Comparison of ENCODE assay signal across 1 cellular context in the genomic region with DNA sequence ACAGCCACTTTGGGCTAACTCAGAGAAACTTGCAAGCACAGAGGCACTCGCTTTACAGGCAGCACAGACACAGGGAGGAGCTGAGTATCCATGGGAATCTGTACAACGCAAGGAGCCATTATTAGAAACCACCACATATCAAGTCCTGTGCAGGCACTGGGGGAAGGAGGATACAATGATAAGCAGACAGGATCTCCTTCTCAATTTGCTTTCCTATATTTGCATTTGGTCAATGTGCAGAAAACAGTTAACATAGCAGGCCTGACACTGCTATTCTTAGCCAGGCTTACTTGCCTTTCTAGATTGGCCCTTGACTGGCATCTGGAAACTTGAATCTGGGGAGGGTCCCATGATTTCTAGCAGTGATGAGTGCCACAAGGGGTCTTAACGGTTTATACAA.
TF ChIP-seq lines count a peak whose summit lies in the region.

No MANE protein-coding gene starts in this region.

TF ChIP-seq in K562, 482 proteins besides CTCF, POLR2A, EP300 and RAD21 (continued from another document and continues in another):
- TF ChIP-seq, protein P1, sequence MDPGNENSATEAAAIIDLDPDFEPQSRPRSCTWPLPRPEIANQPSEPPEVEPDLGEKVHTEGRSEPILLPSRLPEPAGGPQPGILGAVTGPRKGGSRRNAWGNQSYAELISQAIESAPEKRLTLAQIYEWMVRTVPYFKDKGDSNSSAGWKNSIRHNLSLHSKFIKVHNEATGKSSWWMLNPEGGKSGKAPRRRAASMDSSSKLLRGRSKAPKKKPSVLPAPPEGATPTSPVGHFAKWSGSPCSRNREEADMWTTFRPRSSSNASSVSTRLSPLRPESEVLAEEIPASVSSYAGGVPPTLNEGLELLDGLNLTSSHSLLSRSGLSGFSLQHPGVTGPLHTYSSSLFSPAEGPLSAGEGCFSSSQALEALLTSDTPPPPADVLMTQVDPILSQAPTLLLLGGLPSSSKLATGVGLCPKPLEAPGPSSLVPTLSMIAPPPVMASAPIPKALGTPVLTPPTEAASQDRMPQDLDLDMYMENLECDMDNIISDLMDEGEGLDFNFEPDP (CRISPR knock-in tag; IDR thresholded peaks at IDR 0.05) = no peak
- TF ChIP-seq SIX5 (IDR thresholded peaks at IDR 0.05; ENCODE audit: borderline replicate concordance in 1 of 2, insufficient read depth in 1 of 2, low read depth in 1 of 2, low read length in 2 of 2) = no peak
- TF ChIP-seq, protein P2, sequence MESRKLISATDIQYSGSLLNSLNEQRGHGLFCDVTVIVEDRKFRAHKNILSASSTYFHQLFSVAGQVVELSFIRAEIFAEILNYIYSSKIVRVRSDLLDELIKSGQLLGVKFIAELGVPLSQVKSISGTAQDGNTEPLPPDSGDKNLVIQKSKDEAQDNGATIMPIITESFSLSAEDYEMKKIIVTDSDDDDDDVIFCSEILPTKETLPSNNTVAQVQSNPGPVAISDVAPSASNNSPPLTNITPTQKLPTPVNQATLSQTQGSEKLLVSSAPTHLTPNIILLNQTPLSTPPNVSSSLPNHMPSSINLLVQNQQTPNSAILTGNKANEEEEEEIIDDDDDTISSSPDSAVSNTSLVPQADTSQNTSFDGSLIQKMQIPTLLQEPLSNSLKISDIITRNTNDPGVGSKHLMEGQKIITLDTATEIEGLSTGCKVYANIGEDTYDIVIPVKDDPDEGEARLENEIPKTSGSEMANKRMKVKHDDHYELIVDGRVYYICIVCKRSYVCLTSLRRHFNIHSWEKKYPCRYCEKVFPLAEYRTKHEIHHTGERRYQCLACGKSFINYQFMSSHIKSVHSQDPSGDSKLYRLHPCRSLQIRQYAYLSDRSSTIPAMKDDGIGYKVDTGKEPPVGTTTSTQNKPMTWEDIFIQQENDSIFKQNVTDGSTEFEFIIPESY (CRISPR knock-in tag; IDR thresholded peaks at IDR 0.05) = no peak; the same call in 1 of the 2 replicates
- no peak; the same call in none of the 2 replicates for TF ChIP-seq MXI1 (IDR thresholded peaks at IDR 0.05; ENCODE audit: low read depth, low read length)
- no peak for TF ChIP-seq TSC22D4 (tag; IDR thresholded peaks at IDR 0.05)
- TF ChIP-seq FOXJ3 (CRISPR knock-in tag; IDR thresholded peaks at IDR 0.05) = peak; percentile 50; the same call in 1 of the 2 replicates
- peak; percentile 81 for TF ChIP-seq CXXC5 (CRISPR knock-in tag; IDR thresholded peaks at IDR 0.05)
- TF ChIP-seq ZNF263 (CRISPR knock-in tag; IDR thresholded peaks at IDR 0.05; ENCODE audit: borderline replicate concordance) = no peak
- TF ChIP-seq, protein P3, sequence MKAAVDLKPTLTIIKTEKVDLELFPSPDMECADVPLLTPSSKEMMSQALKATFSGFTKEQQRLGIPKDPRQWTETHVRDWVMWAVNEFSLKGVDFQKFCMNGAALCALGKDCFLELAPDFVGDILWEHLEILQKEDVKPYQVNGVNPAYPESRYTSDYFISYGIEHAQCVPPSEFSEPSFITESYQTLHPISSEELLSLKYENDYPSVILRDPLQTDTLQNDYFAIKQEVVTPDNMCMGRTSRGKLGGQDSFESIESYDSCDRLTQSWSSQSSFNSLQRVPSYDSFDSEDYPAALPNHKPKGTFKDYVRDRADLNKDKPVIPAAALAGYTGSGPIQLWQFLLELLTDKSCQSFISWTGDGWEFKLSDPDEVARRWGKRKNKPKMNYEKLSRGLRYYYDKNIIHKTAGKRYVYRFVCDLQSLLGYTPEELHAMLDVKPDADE (conservative IDR thresholded peaks at IDR 0.05; ENCODE audit: control insufficient read depth, low read depth, low read length) = peak; percentile 78; the same call in 1 of the 2 replicates
- peak; percentile 99 for TF ChIP-seq TAL1 (IDR thresholded peaks at IDR 0.05)
- TF ChIP-seq ZC3H8 (IDR thresholded peaks at IDR 0.05) = no peak
- TF ChIP-seq CREM (IDR thresholded peaks at IDR 0.05; ENCODE audit: low read depth) = peak; percentile 82
- TF ChIP-seq ETV1 (tag; conservative IDR thresholded peaks at IDR 0.05; ENCODE audit: low read depth) = peak; percentile 82
- no peak for TF ChIP-seq KLF1 (tag; IDR thresholded peaks at IDR 0.05)
- no peak for TF ChIP-seq TGIF2 (CRISPR knock-in tag; IDR thresholded peaks at IDR 0.05)
- no peak for TF ChIP-seq NFE2L1 (tag; IDR thresholded peaks at IDR 0.05; ENCODE audit: borderline replicate concordance, low read depth)
- TF ChIP-seq U2AF2 (optimal IDR thresholded peaks at IDR 0.05; ENCODE audit: low read depth, low read length) = no peak
- no peak for TF ChIP-seq RBFOX2 (IDR thresholded peaks at IDR 0.05; ENCODE audit: low read depth, low read length)
- TF ChIP-seq SMAD1 (IDR thresholded peaks at IDR 0.05; ENCODE audit: low read depth, low read length, partially characterized antibody) = peak; percentile 94
- TF ChIP-seq, protein P4, sequence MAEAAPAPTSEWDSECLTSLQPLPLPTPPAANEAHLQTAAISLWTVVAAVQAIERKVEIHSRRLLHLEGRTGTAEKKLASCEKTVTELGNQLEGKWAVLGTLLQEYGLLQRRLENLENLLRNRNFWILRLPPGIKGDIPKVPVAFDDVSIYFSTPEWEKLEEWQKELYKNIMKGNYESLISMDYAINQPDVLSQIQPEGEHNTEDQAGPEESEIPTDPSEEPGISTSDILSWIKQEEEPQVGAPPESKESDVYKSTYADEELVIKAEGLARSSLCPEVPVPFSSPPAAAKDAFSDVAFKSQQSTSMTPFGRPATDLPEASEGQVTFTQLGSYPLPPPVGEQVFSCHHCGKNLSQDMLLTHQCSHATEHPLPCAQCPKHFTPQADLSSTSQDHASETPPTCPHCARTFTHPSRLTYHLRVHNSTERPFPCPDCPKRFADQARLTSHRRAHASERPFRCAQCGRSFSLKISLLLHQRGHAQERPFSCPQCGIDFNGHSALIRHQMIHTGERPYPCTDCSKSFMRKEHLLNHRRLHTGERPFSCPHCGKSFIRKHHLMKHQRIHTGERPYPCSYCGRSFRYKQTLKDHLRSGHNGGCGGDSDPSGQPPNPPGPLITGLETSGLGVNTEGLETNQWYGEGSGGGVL (CRISPR knock-in tag; IDR thresholded peaks at IDR 0.05) = no peak
- TF ChIP-seq WHSC1 (IDR thresholded peaks at IDR 0.05; ENCODE audit: low read length) = no peak
- TF ChIP-seq POLR2AphosphoS5 (IDR thresholded peaks at IDR 0.05; ENCODE audit: control insufficient read depth, insufficient read depth, low read depth, low read length) = peak; percentile 100
- no peak for TF ChIP-seq ZNF347 (CRISPR knock-in tag; IDR thresholded peaks at IDR 0.05; ENCODE audit: low read depth)
- no peak for TF ChIP-seq HIVEP1 (CRISPR knock-in tag; IDR thresholded peaks at IDR 0.05)
- TF ChIP-seq, protein P5, sequence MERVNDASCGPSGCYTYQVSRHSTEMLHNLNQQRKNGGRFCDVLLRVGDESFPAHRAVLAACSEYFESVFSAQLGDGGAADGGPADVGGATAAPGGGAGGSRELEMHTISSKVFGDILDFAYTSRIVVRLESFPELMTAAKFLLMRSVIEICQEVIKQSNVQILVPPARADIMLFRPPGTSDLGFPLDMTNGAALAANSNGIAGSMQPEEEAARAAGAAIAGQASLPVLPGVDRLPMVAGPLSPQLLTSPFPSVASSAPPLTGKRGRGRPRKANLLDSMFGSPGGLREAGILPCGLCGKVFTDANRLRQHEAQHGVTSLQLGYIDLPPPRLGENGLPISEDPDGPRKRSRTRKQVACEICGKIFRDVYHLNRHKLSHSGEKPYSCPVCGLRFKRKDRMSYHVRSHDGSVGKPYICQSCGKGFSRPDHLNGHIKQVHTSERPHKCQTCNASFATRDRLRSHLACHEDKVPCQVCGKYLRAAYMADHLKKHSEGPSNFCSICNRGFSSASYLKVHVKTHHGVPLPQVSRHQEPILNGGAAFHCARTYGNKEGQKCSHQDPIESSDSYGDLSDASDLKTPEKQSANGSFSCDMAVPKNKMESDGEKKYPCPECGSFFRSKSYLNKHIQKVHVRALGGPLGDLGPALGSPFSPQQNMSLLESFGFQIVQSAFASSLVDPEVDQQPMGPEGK (CRISPR knock-in tag; IDR thresholded peaks at IDR 0.05; ENCODE audit: borderline replicate concordance) = no peak
- TF ChIP-seq, protein P6, sequence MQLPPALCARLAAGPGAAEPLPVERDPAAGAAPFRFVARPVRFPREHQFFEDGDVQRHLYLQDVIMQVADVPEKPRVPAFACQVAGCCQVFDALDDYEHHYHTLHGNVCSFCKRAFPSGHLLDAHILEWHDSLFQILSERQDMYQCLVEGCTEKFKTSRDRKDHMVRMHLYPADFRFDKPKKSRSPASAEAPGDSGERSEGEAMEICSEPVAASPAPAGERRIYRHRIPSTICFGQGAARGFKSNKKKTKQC (CRISPR knock-in tag; IDR thresholded peaks at IDR 0.05) = no peak
- TF ChIP-seq, protein P7, sequence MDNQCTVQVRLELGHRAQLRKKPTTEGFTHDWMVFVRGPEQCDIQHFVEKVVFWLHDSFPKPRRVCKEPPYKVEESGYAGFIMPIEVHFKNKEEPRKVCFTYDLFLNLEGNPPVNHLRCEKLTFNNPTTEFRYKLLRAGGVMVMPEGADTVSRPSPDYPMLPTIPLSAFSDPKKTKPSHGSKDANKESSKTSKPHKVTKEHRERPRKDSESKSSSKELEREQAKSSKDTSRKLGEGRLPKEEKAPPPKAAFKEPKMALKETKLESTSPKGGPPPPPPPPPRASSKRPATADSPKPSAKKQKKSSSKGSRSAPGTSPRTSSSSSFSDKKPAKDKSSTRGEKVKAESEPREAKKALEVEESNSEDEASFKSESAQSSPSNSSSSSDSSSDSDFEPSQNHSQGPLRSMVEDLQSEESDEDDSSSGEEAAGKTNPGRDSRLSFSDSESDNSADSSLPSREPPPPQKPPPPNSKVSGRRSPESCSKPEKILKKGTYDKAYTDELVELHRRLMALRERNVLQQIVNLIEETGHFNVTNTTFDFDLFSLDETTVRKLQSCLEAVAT (IDR thresholded peaks at IDR 0.05) = peak in 1 of 2 experiments; percentile 79; a peak in 2 of 4 replicates
- no peak for TF ChIP-seq ZNF695 (CRISPR knock-in tag; IDR thresholded peaks at IDR 0.05)
- TF ChIP-seq ZNF239 (CRISPR knock-in tag; IDR thresholded peaks at IDR 0.05) = no peak
- TF ChIP-seq, protein P8, sequence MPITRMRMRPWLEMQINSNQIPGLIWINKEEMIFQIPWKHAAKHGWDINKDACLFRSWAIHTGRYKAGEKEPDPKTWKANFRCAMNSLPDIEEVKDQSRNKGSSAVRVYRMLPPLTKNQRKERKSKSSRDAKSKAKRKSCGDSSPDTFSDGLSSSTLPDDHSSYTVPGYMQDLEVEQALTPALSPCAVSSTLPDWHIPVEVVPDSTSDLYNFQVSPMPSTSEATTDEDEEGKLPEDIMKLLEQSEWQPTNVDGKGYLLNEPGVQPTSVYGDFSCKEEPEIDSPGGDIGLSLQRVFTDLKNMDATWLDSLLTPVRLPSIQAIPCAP (CRISPR knock-in tag; IDR thresholded peaks at IDR 0.05; ENCODE audit: borderline replicate concordance) = no peak
- TF ChIP-seq, protein P9, sequence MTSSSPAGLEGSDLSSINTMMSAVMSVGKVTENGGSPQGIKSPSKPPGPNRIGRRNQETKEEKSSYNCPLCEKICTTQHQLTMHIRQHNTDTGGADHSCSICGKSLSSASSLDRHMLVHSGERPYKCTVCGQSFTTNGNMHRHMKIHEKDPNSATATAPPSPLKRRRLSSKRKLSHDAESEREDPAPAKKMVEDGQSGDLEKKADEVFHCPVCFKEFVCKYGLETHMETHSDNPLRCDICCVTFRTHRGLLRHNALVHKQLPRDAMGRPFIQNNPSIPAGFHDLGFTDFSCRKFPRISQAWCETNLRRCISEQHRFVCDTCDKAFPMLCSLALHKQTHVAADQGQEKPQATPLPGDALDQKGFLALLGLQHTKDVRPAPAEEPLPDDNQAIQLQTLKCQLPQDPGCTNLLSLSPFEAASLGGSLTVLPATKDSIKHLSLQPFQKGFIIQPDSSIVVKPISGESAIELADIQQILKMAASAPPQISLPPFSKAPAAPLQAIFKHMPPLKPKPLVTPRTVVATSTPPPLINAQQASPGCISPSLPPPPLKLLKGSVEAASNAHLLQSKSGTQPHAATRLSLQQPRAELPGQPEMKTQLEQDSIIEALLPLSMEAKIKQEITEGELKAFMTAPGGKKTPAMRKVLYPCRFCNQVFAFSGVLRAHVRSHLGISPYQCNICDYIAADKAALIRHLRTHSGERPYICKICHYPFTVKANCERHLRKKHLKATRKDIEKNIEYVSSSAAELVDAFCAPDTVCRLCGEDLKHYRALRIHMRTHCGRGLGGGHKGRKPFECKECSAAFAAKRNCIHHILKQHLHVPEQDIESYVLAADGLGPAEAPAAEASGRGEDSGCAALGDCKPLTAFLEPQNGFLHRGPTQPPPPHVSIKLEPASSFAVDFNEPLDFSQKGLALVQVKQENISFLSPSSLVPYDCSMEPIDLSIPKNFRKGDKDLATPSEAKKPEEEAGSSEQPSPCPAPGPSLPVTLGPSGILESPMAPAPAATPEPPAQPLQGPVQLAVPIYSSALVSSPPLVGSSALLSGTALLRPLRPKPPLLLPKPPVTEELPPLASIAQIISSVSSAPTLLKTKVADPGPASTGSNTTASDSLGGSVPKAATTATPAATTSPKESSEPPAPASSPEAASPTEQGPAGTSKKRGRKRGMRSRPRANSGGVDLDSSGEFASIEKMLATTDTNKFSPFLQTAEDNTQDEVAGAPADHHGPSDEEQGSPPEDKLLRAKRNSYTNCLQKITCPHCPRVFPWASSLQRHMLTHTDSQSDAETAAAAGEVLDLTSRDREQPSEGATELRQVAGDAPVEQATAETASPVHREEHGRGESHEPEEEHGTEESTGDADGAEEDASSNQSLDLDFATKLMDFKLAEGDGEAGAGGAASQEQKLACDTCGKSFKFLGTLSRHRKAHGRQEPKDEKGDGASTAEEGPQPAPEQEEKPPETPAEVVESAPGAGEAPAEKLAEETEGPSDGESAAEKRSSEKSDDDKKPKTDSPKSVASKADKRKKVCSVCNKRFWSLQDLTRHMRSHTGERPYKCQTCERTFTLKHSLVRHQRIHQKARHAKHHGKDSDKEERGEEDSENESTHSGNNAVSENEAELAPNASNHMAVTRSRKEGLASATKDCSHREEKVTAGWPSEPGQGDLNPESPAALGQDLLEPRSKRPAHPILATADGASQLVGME (CRISPR knock-in tag; IDR thresholded peaks at IDR 0.05) = no peak
- TF ChIP-seq TRIM24 (IDR thresholded peaks at IDR 0.05) = peak; percentile 97
- TF ChIP-seq EP400 (IDR thresholded peaks at IDR 0.05) = no peak
- TF ChIP-seq BCL6 (CRISPR knock-in tag; IDR thresholded peaks at IDR 0.05) = no peak
- TF ChIP-seq PHF21A (IDR thresholded peaks at IDR 0.05; ENCODE audit: borderline replicate concordance, low read depth) = peak; percentile 27; the same call in 1 of the 2 replicates
- no peak for TF ChIP-seq HNRNPK (IDR thresholded peaks at IDR 0.05; ENCODE audit: low read depth, low read length, poor library complexity, severe bottlenecking)
- no peak for TF ChIP-seq RBM34 (IDR thresholded peaks at IDR 0.05; ENCODE audit: borderline replicate concordance, insufficient read depth, low read length)
- no peak for TF ChIP-seq ELF2 (CRISPR knock-in tag; IDR thresholded peaks at IDR 0.05)
- no peak for TF ChIP-seq SUPT5H (IDR thresholded peaks at IDR 0.05)
- peak; percentile 69 for TF ChIP-seq GABPB1 (CRISPR knock-in tag; IDR thresholded peaks at IDR 0.05)
- TF ChIP-seq ZNF41 (CRISPR knock-in tag; conservative IDR thresholded peaks at IDR 0.05) = no peak
- peak; percentile 97 for TF ChIP-seq KDM1A (IDR thresholded peaks at IDR 0.05)
- no peak for TF ChIP-seq SREBF1 (IDR thresholded peaks at IDR 0.05; ENCODE audit: borderline replicate concordance, low read depth, low read length)
- TF ChIP-seq, protein P10, sequence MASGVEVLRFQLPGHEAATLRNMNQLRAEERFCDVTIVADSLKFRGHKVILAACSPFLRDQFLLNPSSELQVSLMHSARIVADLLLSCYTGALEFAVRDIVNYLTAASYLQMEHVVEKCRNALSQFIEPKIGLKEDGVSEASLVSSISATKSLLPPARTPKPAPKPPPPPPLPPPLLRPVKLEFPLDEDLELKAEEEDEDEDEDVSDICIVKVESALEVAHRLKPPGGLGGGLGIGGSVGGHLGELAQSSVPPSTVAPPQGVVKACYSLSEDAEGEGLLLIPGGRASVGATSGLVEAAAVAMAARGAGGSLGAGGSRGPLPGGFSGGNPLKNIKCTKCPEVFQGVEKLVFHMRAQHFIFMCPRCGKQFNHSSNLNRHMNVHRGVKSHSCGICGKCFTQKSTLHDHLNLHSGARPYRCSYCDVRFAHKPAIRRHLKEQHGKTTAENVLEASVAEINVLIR (CRISPR knock-in tag; IDR thresholded peaks at IDR 0.05) = no peak
